Comparison of ENCODE assay signal across 18 cellular contexts in genomic region chr13:45645263-45645662, GRCh38. TPM values are rescaled to one million over a fixed set of nuclear protein-coding genes. Genes with fewer than 3 reads are reported as not detected.
"Had no signal": no experiment of that assay in that cellular context is flagged by ENCODE, and none has a peak within 500 bp of the region (broad histone marks: within the 10 kb centered on the region; RNA-seq: fewer than 3 reads in every experiment).

No MANE protein-coding gene starts in this region.

RNA-seq across cellular contexts. Expression of gene ERICH6B, which starts 29.7 kb away (rescaled TPM):
- total RNA-seq: natural killer cell treated with Interleukin-12 subunit alpha and Interleukin-12 subunit beta and Interleukin-15 and Interleukin-18, amount 100 ng/mL, for 72 hours; neural crest cell; omental fat pad; osteocyte; pancreas; posterior vena cava; prostate gland; pulmonary artery endothelial cell; right atrium auricular region; sciatic nerve; smooth muscle cell; spleen; suprapubic skin; transverse colon; upper lobe of right lung; urinary bladder; uterus had no signal
- polyA plus RNA-seq: pancreas, spleen, thymus, urinary bladder had no signal

RNA-seq across cellular contexts. Expression of gene CBY2, which starts 56.9 kb away (rescaled TPM):
- total RNA-seq: natural killer cell treated with Interleukin-12 subunit alpha and Interleukin-12 subunit beta and Interleukin-15 and Interleukin-18, amount 100 ng/mL, for 72 hours; neural crest cell; omental fat pad; osteocyte; pancreas; posterior vena cava; pulmonary artery endothelial cell; right atrium auricular region; sciatic nerve; smooth muscle cell; transverse colon; upper lobe of right lung; uterus had no signal
- polyA plus RNA-seq: pancreas, smooth muscle cell, spleen, urinary bladder had no signal
